15 cellular contexts compared by ENCODE assay signal in the genomic region with DNA sequence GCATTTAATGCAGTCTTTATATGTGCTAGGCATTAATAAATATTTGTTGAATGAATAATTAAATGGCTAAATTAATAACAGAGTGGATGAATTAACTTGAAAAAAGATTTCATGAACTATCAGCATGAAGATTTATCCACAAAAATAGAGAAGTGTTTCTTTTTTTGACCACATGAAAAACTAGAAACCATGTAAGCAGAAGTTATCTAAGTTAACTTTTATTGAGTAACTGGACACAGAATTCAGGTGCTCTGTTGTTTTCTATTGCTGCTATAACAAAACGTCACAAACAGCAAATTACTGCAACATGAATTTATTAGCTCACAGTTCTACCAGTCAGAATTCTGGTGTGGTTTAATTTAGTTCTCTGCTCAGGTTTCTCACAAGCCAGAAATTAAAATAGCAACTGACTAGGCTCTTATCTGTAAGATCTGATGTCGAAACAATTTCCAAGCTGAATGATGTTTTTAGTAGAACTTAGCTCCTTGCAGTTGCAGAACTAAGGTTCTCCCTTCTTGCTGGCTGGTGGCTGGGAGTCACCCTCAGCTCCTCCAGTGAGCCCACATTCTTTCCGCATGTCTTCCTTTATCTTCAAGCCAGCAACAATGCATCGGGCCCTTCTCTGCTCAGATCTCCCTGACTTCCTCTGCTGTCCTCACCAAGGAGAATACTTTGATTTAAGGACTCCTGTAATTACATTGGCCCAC.
DNase-seq lines count a peak whose midpoint lies in the region; ATAC-seq and TF ChIP-seq lines count a peak whose summit lies in the region.
"Had no signal": no experiment of that assay in that cellular context is flagged by ENCODE, and none has a peak within 500 bp of the region (broad histone marks: within the 10 kb centered on the region; RNA-seq: fewer than 3 reads in every experiment).

No MANE protein-coding gene starts in this region.

- no peaks in the 10 kb centered on the region for H3K36me3 Mint-ChIP-seq in naive B cell

- intact Hi-C loops in ascending aorta (cut with DNase I) = no loop called here
- intact Hi-C loops in prostate gland (cut with DNase I) = no loop called here

- no peaks in the 10 kb centered on the region for H3K27me3 Mint-ChIP-seq in naive B cell

- H3K4me1 ChIP-seq in ascending aorta (peaks cover 0 to 6% of the 10 kb centered on the region in 2 donors), prostate gland (replicated peaks) (no peaks in the 10 kb centered on the region)
- H3K4me1 ChIP-seq: spleen had no signal

- no peak overlapping the region for H3K4me3 ChIP-seq in NB4 (ENCODE audit: low read depth, low read length)
- no peak overlapping the region for H3K4me3 ChIP-seq in ascending aorta
- no peak overlapping the region for H3K4me3 ChIP-seq in prostate gland
- H3K4me3 ChIP-seq: spleen had no signal

- H3K36me3 ChIP-seq in ascending aorta (no peaks in the 10 kb centered on the region), prostate gland (no peaks in the 10 kb centered on the region)
- H3K36me3 ChIP-seq: spleen had no signal

- TF ChIP-seq POLR2A in NB4 (IDR thresholded peaks at IDR 0.05; ENCODE audit: extremely low read depth, insufficient read length) (no peak), prostate gland (IDR thresholded peaks at IDR 0.05) (no peak)

- H3K9me3 ChIP-seq in ascending aorta = no peaks in the 10 kb centered on the region
- no peaks in the 10 kb centered on the region for H3K9me3 ChIP-seq in prostate gland
- H3K9me3 ChIP-seq: spleen had no signal

- no peak for TF ChIP-seq CTCF in NB4 (IDR thresholded peaks at IDR 0.05; ENCODE audit: low read depth, low read length)
- no peak for TF ChIP-seq CTCF in ascending aorta (IDR thresholded peaks at IDR 0.05)
- no peak for TF ChIP-seq CTCF in prostate gland (IDR thresholded peaks at IDR 0.05)

- no peaks in the 10 kb centered on the region for H3K27me3 ChIP-seq in ascending aorta
- H3K27me3 ChIP-seq in prostate gland (replicated peaks; ENCODE audit: insufficient read depth) = no peaks in the 10 kb centered on the region
- H3K27me3 ChIP-seq: spleen had no signal

- peak; percentile 49 for DNase-seq in NB4 (ENCODE audit: low read depth)
- DNase-seq in ascending aorta (ENCODE audit: low spot score in 2 of 2) = peak in 1 of 2 donors; percentile 64
- DNase-seq in naive B cell = no peak
- DNase-seq in DMS53 treated with DMSO at 0.1 percent for 48 hours (lab: John Stamatoyannopoulos, UW; ENCODE audit: unreplicated experiment) = no peak
- no peak for DNase-seq in NCI-H1694 treated with DMSO at 0.1 percent for 48 hours (lab: John Stamatoyannopoulos, UW)
- DNase-seq in prostate gland (ENCODE audit: low spot score) = no peak
- DNase-seq: activated CD8-positive, alpha-beta T cell treated with anti-CD3 and anti-CD28 coated beads, Interleukin-2, amount 10 ng/mL, durations not matched to agents 7 days and 5 days; activated gamma-delta T cell treated with Interleukin-2 at 50 U/mL for 16 hours; C1 segment of cervical spinal cord; left ventricle myocardium superior; NCI-H446; RPMI8226; spleen had no signal

- peak overlapping the region; percentile 60 to 74 for H3K27ac ChIP-seq in ascending aorta
- H3K27ac ChIP-seq in prostate gland = no peak overlapping the region
- H3K27ac ChIP-seq: spleen had no signal

- H3K9me3 Mint-ChIP-seq in naive B cell = no peaks in the 10 kb centered on the region

- peak overlapping the region in 3 of 6 donors; percentile 39 to 78 (median 64) for H3K27ac Mint-ChIP-seq in naive B cell
- H3K27ac Mint-ChIP-seq: activated CD8-positive, alpha-beta T cell treated with anti-CD3 and anti-CD28 coated beads, Interleukin-2, amount 10 ng/mL, durations not matched to agents 7 days and 5 days had no signal

- peak overlapping the region in 1 of 8 donors; percentile 71 for H3K4me3 Mint-ChIP-seq in naive B cell
- H3K4me3 Mint-ChIP-seq: activated CD8-positive, alpha-beta T cell treated with anti-CD3 and anti-CD28 coated beads, Interleukin-2, amount 10 ng/mL, durations not matched to agents 7 days and 5 days had no signal

- ATAC-seq in GM18502 (IDR thresholded peaks at IDR 0.05; ENCODE audit: poor library complexity, unreplicated experiment) (peak; percentile 48), naive B cell (ENCODE audit: low read depth in 2 of 2) (peak; percentile 41 to 45), HG02610 (IDR thresholded peaks at IDR 0.05; ENCODE audit: unreplicated experiment) (no peak)
- ATAC-seq: activated CD8-positive, alpha-beta T cell treated with anti-CD3 and anti-CD28 coated beads, Interleukin-2, amount 10 ng/mL, durations not matched to agents 7 days and 5 days; left ventricle myocardium superior had no signal

- H3K4me1 Mint-ChIP-seq in naive B cell = peaks cover 11 to 19% (median 19%) of the 10 kb centered on the region in 3 donors

- 44% methylated on average over 4 of the region's 4 CpGs for WGBS in prostate gland

Comparison
In these comparisons a context has a peak if more than half of its experiments do, and no peak if none do; other contexts are left out.
1. H3K27ac ChIP-seq: peak in ascending aorta (2 of 2); none in prostate gland (0 of 2).